In genomic region chr6:156440688-156441087, GRCh38 we compare ENCODE assay signal across 35 cellular contexts.
"Had no signal": no experiment of that assay in that cellular context is flagged by ENCODE, and none has a peak within 500 bp of the region (broad histone marks: within the 10 kb centered on the region; RNA-seq: fewer than 3 reads in every experiment).

No MANE protein-coding gene starts in this region.

- H3K27ac ChIP-seq: adrenal gland, body of pancreas, brain microvascular endothelial cell, breast epithelium, VCaP had no signal

- H3K27me3 Mint-ChIP-seq: activated CD4-positive, alpha-beta T cell treated with anti-CD3 and anti-CD28 coated beads, Interleukin-2, amount 10 ng/mL, durations not matched to agents 24 days and 14 days had no signal

- H3K4me1 Mint-ChIP-seq: activated B cell treated with CpG ODN at 0.5 μM for 24 hours; activated CD4-positive, alpha-beta T cell treated with anti-CD3 and anti-CD28 coated beads, Interleukin-2, amount 10 ng/mL, durations not matched to agents 24 days and 14 days; activated T-helper 17 cell treated with anti-CD3 and anti-CD28 coated beads, Interleukin-2, amount 50 U/mL, for 72 hours had no signal

- DNase-seq: activated B cell treated with CpG ODN at 0.5 μM for 24 hours; activated CD4-positive, alpha-beta memory T cell treated with anti-CD3 and anti-CD28 coated beads for 36 hours; activated CD4-positive, alpha-beta T cell treated with anti-CD3 and anti-CD28 coated beads for 4 hours; activated CD4-positive, alpha-beta T cell treated with anti-CD3 and anti-CD28 coated beads, Interleukin-2, amount 10 ng/mL, durations not matched to agents 24 days and 14 days; activated CD4-positive, alpha-beta T cell treated with anti-CD3 and anti-CD28 coated beads, Interleukin-2, amount 50 U/mL, for 1 hour; activated CD4-positive, alpha-beta T cell treated with anti-CD3 and anti-CD28 coated beads, Interleukin-2, amount 50 U/mL, for 4 hours; activated CD4-positive, CD25-positive, alpha-beta regulatory T cell treated with anti-CD3 and anti-CD28 coated beads, Interleukin-2, amount 50 U/mL, for 72 hours; activated CD8-positive, alpha-beta memory T cell treated with anti-CD3 and anti-CD28 coated beads, Interleukin-2, amount 50 U/mL, for 4 hours; activated CD8-positive, alpha-beta T cell treated with anti-CD3 and anti-CD28 coated beads for 36 hours; activated effector memory CD4-positive, alpha-beta T cell treated with anti-CD3 and anti-CD28 coated beads, Interleukin-2, amount 50 U/mL, for 16 hours; activated gamma-delta T cell treated with Interleukin-2 at 50 U/mL for 16 hours; activated naive CD4-positive, alpha-beta T cell; activated naive CD4-positive, alpha-beta T cell treated with anti-CD3 and anti-CD28 coated beads for 36 hours; activated naive CD4-positive, alpha-beta T cell treated with anti-CD3 and anti-CD28 coated beads, Interleukin-2, amount 50 U/mL, for 16 hours; activated naive CD8-positive, alpha-beta T cell treated with anti-CD3 and anti-CD28 coated beads for 36 hours; activated T-cell treated with anti-CD3 and anti-CD28 coated beads for 4 hours; activated T-cell treated with anti-CD3 and anti-CD28 coated beads, Interleukin-2, amount 50 U/mL, for 1 hour; activated T-cell treated with anti-CD3 and anti-CD28 coated beads, Interleukin-2, amount 50 U/mL, for 4 hours; activated T-cell treated with anti-CD3 and anti-CD28 coated beads, Interleukin-2, amount 50 U/mL, for 72 hours; adrenal gland; amniotic stem cell; aorta; body of pancreas; brain microvascular endothelial cell; central memory CD4-positive, alpha-beta T cell; T-helper 9 cell had no signal

- H3K36me3 Mint-ChIP-seq: activated CD4-positive, alpha-beta memory T cell treated with anti-CD3 and anti-CD28 coated beads for 36 hours; activated naive CD4-positive, alpha-beta T cell treated with anti-CD3 and anti-CD28 coated beads, Interleukin-2, amount 50 U/mL, for 72 hours had no signal

- H3K4me1 ChIP-seq: adrenal gland, breast epithelium had no signal

- FAIRE-seq: astrocyte, colon, TTC549 had no signal

- H3K4me3 ChIP-seq: adrenal gland, body of pancreas, breast epithelium had no signal

- ATAC-seq: activated CD8-positive, alpha-beta T cell treated with anti-CD3 and anti-CD28 coated beads for 36 hours; activated naive CD4-positive, alpha-beta T cell treated with anti-CD3 and anti-CD28 coated beads, Interleukin-2, amount 50 U/mL, for 72 hours; activated T-cell treated with anti-CD3 and anti-CD28 coated beads, Interleukin-2, amount 50 U/mL, for 4 hours; activated T-cell treated with anti-CD3 and anti-CD28 coated beads, Interleukin-2, amount 50 U/mL, for 72 hours; activated T-helper 17 cell treated with anti-CD3 and anti-CD28 coated beads, Interleukin-2, amount 50 U/mL, for 72 hours; body of pancreas had no signal

- H3K4me3 Mint-ChIP-seq: activated B cell treated with CpG ODN at 0.5 μM for 24 hours; activated CD4-positive, alpha-beta memory T cell treated with anti-CD3 and anti-CD28 coated beads for 36 hours; activated CD4-positive, alpha-beta T cell treated with anti-CD3 and anti-CD28 coated beads, Interleukin-2, amount 10 ng/mL, durations not matched to agents 24 days and 14 days; activated CD8-positive, alpha-beta T cell treated with anti-CD3 and anti-CD28 coated beads for 36 hours; activated naive CD4-positive, alpha-beta T cell treated with anti-CD3 and anti-CD28 coated beads for 36 hours; activated naive CD8-positive, alpha-beta T cell treated with anti-CD3 and anti-CD28 coated beads for 36 hours; activated T-cell treated with anti-CD3 and anti-CD28 coated beads, Interleukin-2, amount 50 U/mL, for 4 hours; activated T-cell treated with anti-CD3 and anti-CD28 coated beads, Interleukin-2, amount 50 U/mL, for 72 hours; activated T-helper 1 cell treated with anti-CD3 and anti-CD28 coated beads, Interleukin-12 subunit alpha, Interleukin-12 subunit beta, Interleukin-2, Interleukin-4 antibody, amounts not matched to agents 30 ng/mL and 10 ng/mL and 1 ng/mL, durations not matched to agents 14 hours and 24 hours and 36 hours; activated T-helper 17 cell treated with anti-CD3 and anti-CD28 coated beads, Interleukin-2, amount 50 U/mL, for 72 hours; T-helper 2 cell treated with Interferon-gamma antibody and Interleukin-4, amounts not matched to agents 5 μg/mL and 100 μg/mL, for 36 hours had no signal

- H3K36me3 ChIP-seq: adrenal gland, brain microvascular endothelial cell, breast epithelium had no signal

- H3K9me3 Mint-ChIP-seq: activated B cell treated with CpG ODN at 0.5 μM for 24 hours; activated CD4-positive, alpha-beta memory T cell treated with anti-CD3 and anti-CD28 coated beads for 36 hours; activated CD4-positive, alpha-beta T cell treated with anti-CD3 and anti-CD28 coated beads, Interleukin-2, amount 10 ng/mL, durations not matched to agents 24 days and 14 days; activated CD8-positive, alpha-beta T cell treated with anti-CD3 and anti-CD28 coated beads for 36 hours; activated naive CD4-positive, alpha-beta T cell treated with anti-CD3 and anti-CD28 coated beads for 36 hours; activated naive CD4-positive, alpha-beta T cell treated with anti-CD3 and anti-CD28 coated beads, Interleukin-2, amount 50 U/mL, for 72 hours; activated naive CD8-positive, alpha-beta T cell treated with anti-CD3 and anti-CD28 coated beads for 36 hours; activated T-cell treated with anti-CD3 and anti-CD28 coated beads, Interleukin-2, amount 50 U/mL, for 4 hours; activated T-helper 1 cell treated with anti-CD3 and anti-CD28 coated beads, Interleukin-12 subunit alpha, Interleukin-12 subunit beta, Interleukin-2, Interleukin-4 antibody, amounts not matched to agents 30 ng/mL and 10 ng/mL and 1 ng/mL, durations not matched to agents 14 hours and 24 hours and 36 hours; T-helper 2 cell treated with Interferon-gamma antibody and Interleukin-4, amounts not matched to agents 5 μg/mL and 100 μg/mL, for 36 hours had no signal

- H3K27me3 ChIP-seq: adrenal gland, body of pancreas, brain microvascular endothelial cell, breast epithelium had no signal

- H3K9me3 ChIP-seq: adrenal gland, body of pancreas had no signal

- H3K27ac Mint-ChIP-seq: activated B cell treated with CpG ODN at 0.5 μM for 24 hours; activated CD4-positive, alpha-beta memory T cell treated with anti-CD3 and anti-CD28 coated beads for 36 hours; activated CD4-positive, alpha-beta T cell treated with anti-CD3 and anti-CD28 coated beads, Interleukin-2, amount 10 ng/mL, durations not matched to agents 24 days and 14 days; activated CD8-positive, alpha-beta T cell treated with anti-CD3 and anti-CD28 coated beads for 36 hours; activated naive CD4-positive, alpha-beta T cell treated with anti-CD3 and anti-CD28 coated beads for 36 hours; activated naive CD4-positive, alpha-beta T cell treated with anti-CD3 and anti-CD28 coated beads, Interleukin-2, amount 50 U/mL, for 72 hours; activated naive CD8-positive, alpha-beta T cell treated with anti-CD3 and anti-CD28 coated beads for 36 hours; activated T-cell treated with anti-CD3 and anti-CD28 coated beads, Interleukin-2, amount 50 U/mL, for 72 hours; activated T-helper 1 cell treated with anti-CD3 and anti-CD28 coated beads, Interleukin-12 subunit alpha, Interleukin-12 subunit beta, Interleukin-2, Interleukin-4 antibody, amounts not matched to agents 30 ng/mL and 10 ng/mL and 1 ng/mL, durations not matched to agents 14 hours and 24 hours and 36 hours; activated T-helper 17 cell treated with anti-CD3 and anti-CD28 coated beads, Interleukin-2, amount 50 U/mL, for 72 hours; T-helper 2 cell treated with Interferon-gamma antibody and Interleukin-4, amounts not matched to agents 5 μg/mL and 100 μg/mL, for 36 hours had no signal
